In the genomic region with DNA sequence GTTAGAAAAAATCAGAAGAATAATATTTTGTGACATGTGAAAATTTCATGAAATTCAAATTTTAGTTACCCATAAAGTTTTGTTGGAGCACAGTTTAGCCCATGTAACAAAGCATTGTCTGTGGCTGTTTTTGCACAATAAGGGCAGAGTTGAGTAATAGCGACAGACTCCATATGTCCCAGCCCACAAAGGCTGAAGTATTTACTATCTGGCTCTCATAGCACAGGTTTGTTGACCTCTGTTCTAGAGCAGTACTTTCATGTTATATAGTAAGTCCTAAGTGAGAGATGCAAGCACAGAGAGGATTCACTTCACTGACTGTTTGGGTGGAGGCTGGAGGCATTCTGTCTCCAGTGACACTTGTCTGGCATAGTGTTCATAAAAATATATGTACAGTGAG, we compare ENCODE assay signal across 16 cellular contexts. TPM values are rescaled to one million over a fixed set of nuclear protein-coding genes. Genes with fewer than 3 reads are reported as not detected.
DNase-seq lines count a peak whose midpoint lies in the region; ATAC-seq and TF ChIP-seq lines count a peak whose summit lies in the region.
"Had no signal": no experiment of that assay in that cellular context is flagged by ENCODE, and none has a peak within 500 bp of the region (broad histone marks: within the 10 kb centered on the region; RNA-seq: fewer than 3 reads in every experiment).

No MANE protein-coding gene starts in this region.

- H3K4me3 Mint-ChIP-seq in activated naive CD8-positive, alpha-beta T cell treated with anti-CD3 and anti-CD28 coated beads for 36 hours, result no peak overlapping the region
- H3K4me3 Mint-ChIP-seq: activated B cell treated with CpG ODN at 0.5 μM for 24 hours; activated T-helper 1 cell treated with anti-CD3 and anti-CD28 coated beads, Interleukin-12 subunit alpha, Interleukin-12 subunit beta, Interleukin-2, Interleukin-4 antibody, amounts not matched to agents 30 ng/mL and 10 ng/mL and 1 ng/mL, durations not matched to agents 14 hours and 24 hours and 36 hours; CD4-positive, alpha-beta T cell; nephron had no signal

- H3K4me1 ChIP-seq in mammary epithelial cell (ENCODE audit: insufficient read depth, low read length) (peaks cover 50% of the 10 kb centered on the region), mesenchymal stem cell (ENCODE audit: control insufficient read depth, insufficient read depth, low read depth, low read length) (peaks cover 7% of the 10 kb centered on the region)

- H4K91ac ChIP-seq in mesenchymal stem cell (ENCODE audit: low read length), result no peak overlapping the region

- H3K23ac ChIP-seq in mesenchymal stem cell (ENCODE audit: low read length in 2 of 2), result no peak overlapping the region

- H3K4me2 ChIP-seq in mammary epithelial cell (ENCODE audit: insufficient read depth, low read depth, low read length), result peak overlapping the region; percentile 22
- peak overlapping the region; percentile 29 for H3K4me2 ChIP-seq in mesenchymal stem cell (ENCODE audit: low read length, poor library complexity, severe bottlenecking)

- peak overlapping the region; percentile 95 for H2AK5ac ChIP-seq in mesenchymal stem cell (ENCODE audit: low read length, severe bottlenecking)

- dilution Hi-C loops in mammary epithelial cell (cut with HindIII; ENCODE audit: low sequenced_read_pairs), result no loop called here

- H3K27ac Mint-ChIP-seq in activated naive CD8-positive, alpha-beta T cell treated with anti-CD3 and anti-CD28 coated beads for 36 hours, result no peak overlapping the region
- H3K27ac Mint-ChIP-seq: activated B cell treated with CpG ODN at 0.5 μM for 24 hours; activated T-helper 1 cell treated with anti-CD3 and anti-CD28 coated beads, Interleukin-12 subunit alpha, Interleukin-12 subunit beta, Interleukin-2, Interleukin-4 antibody, amounts not matched to agents 30 ng/mL and 10 ng/mL and 1 ng/mL, durations not matched to agents 14 hours and 24 hours and 36 hours; CD4-positive, alpha-beta T cell; nephron had no signal

- H3K27me3 ChIP-seq in mammary epithelial cell (ENCODE audit: insufficient read depth, low read length) (no peaks in the 10 kb centered on the region), mesenchymal stem cell (ENCODE audit: control insufficient read depth in 1 of 2, insufficient read depth in 1 of 2, low read length in 2 of 2) (no peaks in the 10 kb centered on the region)
- H3K27me3 ChIP-seq: tibial artery had no signal

- intact Hi-C loops in mammary epithelial cell (cut with micrococcal nuclease), result no loop called here

- H2BK5ac ChIP-seq in mesenchymal stem cell (ENCODE audit: low read depth, low read length, poor library complexity, severe bottlenecking), result peak overlapping the region; percentile 44

- WGBS in mammary epithelial cell (ENCODE audit: low coverage, missing lambda C conversion rate), result 73% methylated on average over 1 of the region's 1 CpG
- WGBS in mesenchymal stem cell, result 67% methylated on average over 1 of the region's 1 CpG

- no peak overlapping the region for H3K14ac ChIP-seq in mesenchymal stem cell (ENCODE audit: low read length in 2 of 2)

- H3K79me1 ChIP-seq in mesenchymal stem cell (replicated peaks; ENCODE audit: low read length, poor library complexity, severe bottlenecking), result no peaks in the 10 kb centered on the region

- no peak overlapping the region for H2BK12ac ChIP-seq in mesenchymal stem cell (ENCODE audit: low read length in 2 of 2)

- no peak overlapping the region for H3K4ac ChIP-seq in mesenchymal stem cell (ENCODE audit: low read depth in 1 of 2, low read length in 2 of 2)

- H3K4me3 ChIP-seq in mammary epithelial cell (replicated peaks in 1 of 3; ENCODE audit: insufficient read depth in 1 of 3, low read depth in 2 of 3, low read length in 3 of 3) (no peak overlapping the region), mesenchymal stem cell (ENCODE audit: insufficient read depth in 1 of 2, low read depth in 1 of 2, low read length in 2 of 2) (peak overlapping the region in 1 of 2 experiments; percentile 86)
- H3K4me3 ChIP-seq: tibial artery had no signal

- peaks cover 85% of the 10 kb centered on the region for H3K79me2 ChIP-seq in mammary epithelial cell (ENCODE audit: insufficient read depth, low read length)

- H3K36me3 ChIP-seq in mammary epithelial cell (ENCODE audit: insufficient read depth, low read length), result no peaks in the 10 kb centered on the region
- H3K36me3 ChIP-seq in mesenchymal stem cell (ENCODE audit: control insufficient read depth in 1 of 2, insufficient read depth in 2 of 2, low read depth in 1 of 2, low read length in 2 of 2), result peaks cover 0 to 85% of the 10 kb centered on the region in 2 experiments
- H3K36me3 ChIP-seq: tibial artery had no signal

- H2BK15ac ChIP-seq in mesenchymal stem cell (ENCODE audit: low read depth, poor library complexity, severe bottlenecking), result no peak overlapping the region

- H3K27ac ChIP-seq in mammary epithelial cell (ENCODE audit: insufficient read depth, low read depth, low read length) (peak overlapping the region; percentile 14), mesenchymal stem cell (ENCODE audit: low read length, poor library complexity, severe bottlenecking) (peak overlapping the region; percentile 74)

- H2AFZ ChIP-seq in mammary epithelial cell (ENCODE audit: low read depth, low read length) (no peak overlapping the region), mesenchymal stem cell (ENCODE audit: low read depth, low read length) (no peak overlapping the region)

- H3K4me1 Mint-ChIP-seq in activated naive CD8-positive, alpha-beta T cell treated with anti-CD3 and anti-CD28 coated beads for 36 hours, result peaks cover 16% of the 10 kb centered on the region

- H3K9me3 ChIP-seq in mammary epithelial cell (replicated peaks; ENCODE audit: insufficient read depth, low read length), result no peaks in the 10 kb centered on the region
- H3K9me3 ChIP-seq in mesenchymal stem cell (ENCODE audit: control insufficient read depth, low read length), result no peaks in the 10 kb centered on the region
- H3K9me3 ChIP-seq: tibial artery had no signal

- no peak for TF ChIP-seq CTCF in mammary epithelial cell (conservative IDR thresholded peaks at IDR 0.05 in 1 of 2, IDR thresholded peaks at IDR 0.05 in 1 of 2; ENCODE audit: extremely low read depth in 1 of 2, insufficient read depth in 1 of 2, low read depth in 1 of 2, low read length in 2 of 2)

- H2BK120ac ChIP-seq in mesenchymal stem cell (ENCODE audit: low read depth, low read length), result no peak overlapping the region

- DNase-seq in ELR (ENCODE audit: low read depth), result peak; percentile 72
- peak; percentile 33 for DNase-seq in NCI-H345 treated with DMSO at 0.1 percent for 48 hours (lab: John Stamatoyannopoulos, UW; ENCODE audit: unreplicated experiment)
- peak; percentile 48 for DNase-seq in mammary epithelial cell
- DNase-seq in mesenchymal stem cell, result peak; percentile 76
- DNase-seq in activated naive CD8-positive, alpha-beta T cell treated with anti-CD3 and anti-CD28 coated beads for 36 hours, result no peak
- no peak for DNase-seq in NCI-H1436 (lab: John Stamatoyannopoulos, UW)
- no peak for DNase-seq in NCI-H2227 (lab: John Stamatoyannopoulos, UW; ENCODE audit: unreplicated experiment)
- DNase-seq: activated B cell treated with CpG ODN at 0.5 μM for 24 hours; CD4-positive, alpha-beta T cell; cerebellar nuclear complex; hippocampal formation; NCI-H524; tibial artery had no signal

- peaks cover 86% of the 10 kb centered on the region for H3K27me3 Mint-ChIP-seq in activated naive CD8-positive, alpha-beta T cell treated with anti-CD3 and anti-CD28 coated beads for 36 hours
- H3K27me3 Mint-ChIP-seq: activated B cell treated with CpG ODN at 0.5 μM for 24 hours had no signal

- in situ Hi-C loops in mammary epithelial cell (cut with MboI; ENCODE audit: low sequenced_read_pairs in 2 of 2), result no loop called here

- H3K9ac ChIP-seq in mammary epithelial cell (ENCODE audit: insufficient read depth, low read length), result no peak overlapping the region
- peak overlapping the region; percentile 98 for H3K9ac ChIP-seq in mesenchymal stem cell (ENCODE audit: low read length)

- CTCF ChIA-PET in mammary epithelial cell (lab: Charles Lee; ENCODE audit: low non-redundant PET), result no interaction called here

- H3K18ac ChIP-seq in mesenchymal stem cell (ENCODE audit: low read depth in 1 of 2, low read length in 2 of 2), result peak overlapping the region in 1 of 2 experiments; percentile 12

- H3K9me3 Mint-ChIP-seq in activated naive CD8-positive, alpha-beta T cell treated with anti-CD3 and anti-CD28 coated beads for 36 hours, result no peaks in the 10 kb centered on the region
- H3K9me3 Mint-ChIP-seq: activated B cell treated with CpG ODN at 0.5 μM for 24 hours; activated T-helper 1 cell treated with anti-CD3 and anti-CD28 coated beads, Interleukin-12 subunit alpha, Interleukin-12 subunit beta, Interleukin-2, Interleukin-4 antibody, amounts not matched to agents 30 ng/mL and 10 ng/mL and 1 ng/mL, durations not matched to agents 14 hours and 24 hours and 36 hours; CD4-positive, alpha-beta T cell; nephron had no signal

- H4K20me1 ChIP-seq in mammary epithelial cell (ENCODE audit: insufficient read depth, low read length), result no peaks in the 10 kb centered on the region

- no peak overlapping the region for H4K8ac ChIP-seq in mesenchymal stem cell (ENCODE audit: low read length)

- no peaks in the 10 kb centered on the region for H3K36me3 Mint-ChIP-seq in activated naive CD8-positive, alpha-beta T cell treated with anti-CD3 and anti-CD28 coated beads for 36 hours

- ATAC-seq in GM21360 (IDR thresholded peaks at IDR 0.05; ENCODE audit: unreplicated experiment), result no peak

- no TSS peak for BruUV-seq in mammary epithelial cell (replicated peaks; lab: Mats Ljungman, UMichigan)

RNA-seq across cellular contexts. Expression of gene LAMC1, which starts 6.8 kb away (rescaled TPM):
- 100 to 1,000 TPM; 131 to 164 TPM for total RNA-seq in mammary epithelial cell
- polyA plus RNA-seq in mammary epithelial cell, result 69.5 TPM
- 137 TPM for polyA minus RNA-seq in mammary epithelial cell
- 334 TPM for polyA plus RNA-seq in mesenchymal stem cell (2013, experiment 1 of 2)
- polyA plus RNA-seq in mesenchymal stem cell (2013, experiment 2 of 2), result 324 TPM
- under 1 TPM; 0.42 to 0.66 TPM for total RNA-seq in activated naive CD8-positive, alpha-beta T cell treated with anti-CD3 and anti-CD28 coated beads for 36 hours
- total RNA-seq: CD4-positive, alpha-beta T cell had no signal

Comparison
In these comparisons a context has a peak if more than half of its experiments do, and no peak if none do; other contexts are left out.
1. DNase-seq: peak in ELR (single experiment), NCI-H345 treated with DMSO at 0.1 percent for 48 hours (single experiment), mammary epithelial cell (single experiment) and mesenchymal stem cell (single experiment); none in activated naive CD8-positive, alpha-beta T cell treated with anti-CD3 and anti-CD28 coated beads for 36 hours (single experiment), NCI-H1436 (single experiment) and NCI-H2227 (single experiment).
2. RNA of gene LAMC1, which starts 6.8 kb away (total RNA-seq): 131 to 164 TPM in mammary epithelial cell; 0.42 to 0.66 TPM in activated naive CD8-positive, alpha-beta T cell treated with anti-CD3 and anti-CD28 coated beads for 36 hours; every median in the first group is over 10 times any median in the second.